In genomic region chr10:111179514-111179913, GRCh38 we compare ENCODE assay signal across 39 cellular contexts.
"Had no signal": no experiment of that assay in that cellular context is flagged by ENCODE, and none has a peak within 500 bp of the region (broad histone marks: within the 10 kb centered on the region; RNA-seq: fewer than 3 reads in every experiment).

No MANE protein-coding gene starts in this region.

- H3K9me3 ChIP-seq: adrenal gland, ascending aorta, body of pancreas, breast epithelium had no signal

- H3K4me3 Mint-ChIP-seq: activated naive CD4-positive, alpha-beta T cell treated with anti-CD3 and anti-CD28 coated beads for 36 hours; activated naive CD4-positive, alpha-beta T cell treated with anti-CD3 and anti-CD28 coated beads, Interleukin-2, amount 10 ng/mL, durations not matched to agents 7 days and 5 days; activated naive CD4-positive, alpha-beta T cell treated with anti-CD3 and anti-CD28 coated beads, Interleukin-2, amount 50 U/mL, for 24 hours; activated naive CD8-positive, alpha-beta T cell; activated naive CD8-positive, alpha-beta T cell treated with anti-CD3 and anti-CD28 coated beads for 36 hours; activated naive CD8-positive, alpha-beta T cell treated with anti-CD3 and anti-CD28 coated beads, Interleukin-2, amount 10 ng/mL, durations not matched to agents 7 days and 5 days; activated naive CD8-positive, alpha-beta T cell treated with anti-CD3 and anti-CD28 coated beads, Interleukin-2, amount 50 U/mL, for 24 hours; activated T-cell treated with anti-CD3 and anti-CD28 coated beads, Interleukin-2, amount 50 U/mL, for 24 hours; activated T-cell treated with anti-CD3 and anti-CD28 coated beads, Interleukin-2, amount 50 U/mL, for 4 hours; activated T-cell treated with anti-CD3 and anti-CD28 coated beads, Interleukin-2, amount 50 U/mL, for 72 hours; activated T-helper 1 cell treated with anti-CD3 and anti-CD28 coated beads, Interleukin-12 subunit alpha, Interleukin-12 subunit beta, Interleukin-2, Interleukin-4 antibody, amounts not matched to agents 30 ng/mL and 10 ng/mL and 1 ng/mL, durations not matched to agents 14 hours and 24 hours and 36 hours; activated T-helper 17 cell treated with anti-CD3 and anti-CD28 coated beads, Interleukin-2, amount 50 U/mL, for 72 hours; brain; central memory CD8-positive, alpha-beta T cell had no signal

- H3K27ac Mint-ChIP-seq: activated naive CD4-positive, alpha-beta T cell treated with anti-CD3 and anti-CD28 coated beads for 36 hours; activated naive CD4-positive, alpha-beta T cell treated with anti-CD3 and anti-CD28 coated beads, Interleukin-2, amount 10 ng/mL, durations not matched to agents 7 days and 5 days; activated naive CD4-positive, alpha-beta T cell treated with anti-CD3 and anti-CD28 coated beads, Interleukin-2, amount 50 U/mL, for 24 hours; activated naive CD4-positive, alpha-beta T cell treated with anti-CD3 and anti-CD28 coated beads, Interleukin-2, amount 50 U/mL, for 72 hours; activated naive CD8-positive, alpha-beta T cell; activated naive CD8-positive, alpha-beta T cell treated with anti-CD3 and anti-CD28 coated beads for 36 hours; activated naive CD8-positive, alpha-beta T cell treated with anti-CD3 and anti-CD28 coated beads, Interleukin-2, amount 10 ng/mL, durations not matched to agents 7 days and 5 days; activated naive CD8-positive, alpha-beta T cell treated with anti-CD3 and anti-CD28 coated beads, Interleukin-2, amount 50 U/mL, for 24 hours; activated T-cell treated with anti-CD3 and anti-CD28 coated beads, Interleukin-2, amount 50 U/mL, for 24 hours; activated T-cell treated with anti-CD3 and anti-CD28 coated beads, Interleukin-2, amount 50 U/mL, for 72 hours; activated T-helper 1 cell treated with anti-CD3 and anti-CD28 coated beads, Interleukin-12 subunit alpha, Interleukin-12 subunit beta, Interleukin-2, Interleukin-4 antibody, amounts not matched to agents 30 ng/mL and 10 ng/mL and 1 ng/mL, durations not matched to agents 14 hours and 24 hours and 36 hours; activated T-helper 17 cell treated with anti-CD3 and anti-CD28 coated beads, Interleukin-2, amount 50 U/mL, for 72 hours; activated T-helper 2 cell treated with anti-CD3 and anti-CD28 coated beads, Interferon-gamma antibody, Interleukin-2, Interleukin-4, amounts not matched to agents 10 μg/mL and 5 μg/mL and 100 μg/mL, durations not matched to agents 14 hours and 24 hours and 36 hours; brain had no signal

- H3K27me3 ChIP-seq: adrenal gland, ascending aorta, body of pancreas, brain microvascular endothelial cell, breast epithelium, cardiac muscle cell had no signal

- H3K36me3 ChIP-seq: adrenal gland, ascending aorta, brain microvascular endothelial cell, breast epithelium, cardiac muscle cell had no signal

- H3K27ac ChIP-seq: adrenal gland, ascending aorta, body of pancreas, brain microvascular endothelial cell, breast epithelium, cardiac muscle cell had no signal

- H3K4me1 Mint-ChIP-seq: activated naive CD4-positive, alpha-beta T cell treated with anti-CD3 and anti-CD28 coated beads, Interleukin-2, amount 10 ng/mL, durations not matched to agents 7 days and 5 days; activated naive CD4-positive, alpha-beta T cell treated with anti-CD3 and anti-CD28 coated beads, Interleukin-2, amount 50 U/mL, for 24 hours; activated naive CD8-positive, alpha-beta T cell treated with anti-CD3 and anti-CD28 coated beads, Interleukin-2, amount 10 ng/mL, durations not matched to agents 7 days and 5 days; activated naive CD8-positive, alpha-beta T cell treated with anti-CD3 and anti-CD28 coated beads, Interleukin-2, amount 50 U/mL, for 24 hours; activated T-helper 17 cell treated with anti-CD3 and anti-CD28 coated beads, Interleukin-2, amount 50 U/mL, for 72 hours; brain had no signal

- ATAC-seq: activated naive CD4-positive, alpha-beta T cell treated with anti-CD3 and anti-CD28 coated beads, Interleukin-2, amount 50 U/mL, for 72 hours; activated naive CD8-positive, alpha-beta T cell treated with anti-CD3 and anti-CD28 coated beads, Interleukin-2, amount 50 U/mL, for 24 hours; activated T-cell treated with anti-CD3 and anti-CD28 coated beads, Interleukin-2, amount 50 U/mL, for 4 hours; activated T-cell treated with anti-CD3 and anti-CD28 coated beads, Interleukin-2, amount 50 U/mL, for 72 hours; activated T-helper 17 cell treated with anti-CD3 and anti-CD28 coated beads, Interleukin-2, amount 50 U/mL, for 72 hours; body of pancreas had no signal

- DNase-seq: activated effector memory CD4-positive, alpha-beta T cell treated with anti-CD3 and anti-CD28 coated beads, Interleukin-2, amount 50 U/mL, for 16 hours; activated effector memory CD4-positive, alpha-beta T cell treated with Interleukin-2 at 50 U/mL for 16 hours; activated gamma-delta T cell; activated gamma-delta T cell treated with Interleukin-2 at 50 U/mL for 16 hours; activated naive CD4-positive, alpha-beta T cell; activated naive CD4-positive, alpha-beta T cell treated with anti-CD3 and anti-CD28 coated beads for 36 hours; activated naive CD4-positive, alpha-beta T cell treated with anti-CD3 and anti-CD28 coated beads, Interleukin-2, amount 10 ng/mL, durations not matched to agents 7 days and 5 days; activated naive CD4-positive, alpha-beta T cell treated with anti-CD3 and anti-CD28 coated beads, Interleukin-2, amount 50 U/mL, for 16 hours; activated naive CD4-positive, alpha-beta T cell treated with Interleukin-2 at 50 U/mL for 16 hours; activated naive CD8-positive, alpha-beta T cell treated with anti-CD3 and anti-CD28 coated beads for 36 hours; activated naive CD8-positive, alpha-beta T cell treated with anti-CD3 and anti-CD28 coated beads, Interleukin-2, amount 10 ng/mL, durations not matched to agents 7 days and 5 days; activated naive CD8-positive, alpha-beta T cell treated with anti-CD3 and anti-CD28 coated beads, Interleukin-2, amount 50 U/mL, for 24 hours; activated T-cell treated with anti-CD3 and anti-CD28 coated beads, Interleukin-2, amount 50 U/mL, for 24 hours; activated T-cell treated with anti-CD3 and anti-CD28 coated beads, Interleukin-2, amount 50 U/mL, for 4 hours; activated T-cell treated with anti-CD3 and anti-CD28 coated beads, Interleukin-2, amount 50 U/mL, for 48 hours; activated T-cell treated with anti-CD3 and anti-CD28 coated beads, Interleukin-2, amount 50 U/mL, for 72 hours; adrenal gland; amniotic stem cell; amygdala; anterior cingulate cortex; aorta; body of pancreas; brain microvascular endothelial cell; caudate nucleus; central memory CD4-positive, alpha-beta T cell; cerebellar nuclear complex had no signal

- H3K4me3 ChIP-seq: adrenal gland, ascending aorta, body of pancreas, breast epithelium, cardiac muscle cell had no signal

- FAIRE-seq: astrocyte, bronchial epithelial cell had no signal

- H3K4me1 ChIP-seq: adrenal gland, ascending aorta, body of pancreas, breast epithelium had no signal

- H3K9me3 Mint-ChIP-seq: activated naive CD4-positive, alpha-beta T cell treated with anti-CD3 and anti-CD28 coated beads for 36 hours; activated naive CD4-positive, alpha-beta T cell treated with anti-CD3 and anti-CD28 coated beads, Interleukin-2, amount 10 ng/mL, durations not matched to agents 7 days and 5 days; activated naive CD4-positive, alpha-beta T cell treated with anti-CD3 and anti-CD28 coated beads, Interleukin-2, amount 50 U/mL, for 72 hours; activated naive CD8-positive, alpha-beta T cell treated with anti-CD3 and anti-CD28 coated beads for 36 hours; activated naive CD8-positive, alpha-beta T cell treated with anti-CD3 and anti-CD28 coated beads, Interleukin-2, amount 10 ng/mL, durations not matched to agents 7 days and 5 days; activated naive CD8-positive, alpha-beta T cell treated with anti-CD3 and anti-CD28 coated beads, Interleukin-2, amount 50 U/mL, for 24 hours; activated T-cell treated with anti-CD3 and anti-CD28 coated beads, Interleukin-2, amount 50 U/mL, for 24 hours; activated T-helper 1 cell treated with anti-CD3 and anti-CD28 coated beads, Interleukin-12 subunit alpha, Interleukin-12 subunit beta, Interleukin-2, Interleukin-4 antibody, amounts not matched to agents 30 ng/mL and 10 ng/mL and 1 ng/mL, durations not matched to agents 14 hours and 24 hours and 36 hours; activated T-helper 2 cell treated with anti-CD3 and anti-CD28 coated beads, Interferon-gamma antibody, Interleukin-2, Interleukin-4, amounts not matched to agents 10 μg/mL and 5 μg/mL and 100 μg/mL, durations not matched to agents 14 hours and 24 hours and 36 hours; central memory CD8-positive, alpha-beta T cell had no signal

- H3K36me3 Mint-ChIP-seq: activated naive CD4-positive, alpha-beta T cell treated with anti-CD3 and anti-CD28 coated beads, Interleukin-2, amount 10 ng/mL, durations not matched to agents 7 days and 5 days; activated naive CD8-positive, alpha-beta T cell; activated naive CD8-positive, alpha-beta T cell treated with anti-CD3 and anti-CD28 coated beads for 36 hours; activated naive CD8-positive, alpha-beta T cell treated with anti-CD3 and anti-CD28 coated beads, Interleukin-2, amount 10 ng/mL, durations not matched to agents 7 days and 5 days; brain had no signal
